In the genomic region with DNA sequence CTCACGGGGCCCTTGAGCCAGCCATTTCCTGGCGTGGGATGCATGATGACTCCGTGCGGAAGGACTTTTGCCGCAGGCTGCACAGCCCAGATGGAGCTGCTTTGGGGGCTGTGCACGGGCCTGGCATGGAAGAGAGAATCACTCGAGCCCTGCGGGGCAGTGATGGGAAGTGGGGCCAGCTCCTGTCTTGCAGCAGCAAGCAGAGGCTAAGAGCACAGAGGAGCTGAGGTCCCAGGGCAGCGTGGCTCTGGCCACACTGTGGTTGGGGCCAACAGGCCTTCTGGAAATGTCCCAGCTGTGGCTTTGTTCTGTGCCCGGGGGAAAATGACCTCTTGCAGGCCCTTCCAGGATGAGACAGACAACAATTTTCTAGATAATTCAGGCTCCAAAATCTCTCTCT, we compare ENCODE assay signal across 15 cellular contexts.
DNase-seq lines count a peak whose midpoint lies in the region; ATAC-seq and TF ChIP-seq lines count a peak whose summit lies in the region.
"Had no signal": no experiment of that assay in that cellular context is flagged by ENCODE, and none has a peak within 500 bp of the region (broad histone marks: within the 10 kb centered on the region; RNA-seq: fewer than 3 reads in every experiment).

No MANE protein-coding gene starts in this region.

- ATAC-seq in GM18502 (IDR thresholded peaks at IDR 0.05; ENCODE audit: poor library complexity, unreplicated experiment), result no peak
- ATAC-seq: T-helper 17 cell had no signal

- no peak for TF ChIP-seq EP300 in suprapubic skin (IDR thresholded peaks at IDR 0.05)

- peak; percentile 96 for DNase-seq in ELR (ENCODE audit: low read depth)
- DNase-seq in amniotic stem cell (lab: John Stamatoyannopoulos, UW), result peak; percentile 52
- peak; percentile 49 for DNase-seq in left ventricle myocardium inferior
- no peak for DNase-seq in suprapubic skin (ENCODE audit: low spot score in 2 of 2)
- DNase-seq in Ammon's horn (ENCODE audit: low spot score), result no peak
- DNase-seq in mesenteric fat pad (ENCODE audit: low spot score), result no peak
- DNase-seq: activated CD4-positive, CD25-positive, alpha-beta regulatory T cell; adrenal gland; CD8-positive, alpha-beta memory T cell; H7; kidney glomerular epithelial cell; NCI-H1436; T-helper 17 cell had no signal

- intact Hi-C loops in left ventricle myocardium inferior (cut with micrococcal nuclease), result no loop called here

- TF ChIP-seq POLR2A in suprapubic skin (IDR thresholded peaks at IDR 0.05), result no peak

- WGBS in suprapubic skin, result 54% methylated on average over 10 of the region's 10 CpGs

- no peak overlapping the region for H3K4me3 ChIP-seq in left ventricle myocardium inferior
- no peak overlapping the region for H3K4me3 ChIP-seq in suprapubic skin
- H3K4me3 ChIP-seq: adrenal gland had no signal

- peaks cover 32% of the 10 kb centered on the region for H3K9me3 ChIP-seq in left ventricle myocardium inferior (replicated peaks)
- H3K9me3 ChIP-seq in suprapubic skin, result peaks cover 16% of the 10 kb centered on the region

- no peak for TF ChIP-seq CTCF in left ventricle myocardium inferior (IDR thresholded peaks at IDR 0.05; ENCODE audit: borderline replicate concordance)
- no peak for TF ChIP-seq CTCF in suprapubic skin (IDR thresholded peaks at IDR 0.05)

- H3K4me1 ChIP-seq in left ventricle myocardium inferior, result peaks cover 14% of the 10 kb centered on the region
- H3K4me1 ChIP-seq in suprapubic skin, result no peaks in the 10 kb centered on the region
- H3K4me1 ChIP-seq: adrenal gland had no signal

- H3K27ac ChIP-seq in left ventricle myocardium inferior (replicated peaks) (peak overlapping the region; percentile 49), suprapubic skin (peak overlapping the region; percentile 4)
- H3K27ac ChIP-seq: adrenal gland, epithelial cell of prostate had no signal

- no peaks in the 10 kb centered on the region for H3K27me3 ChIP-seq in left ventricle myocardium inferior (ENCODE audit: low read depth)
- no peaks in the 10 kb centered on the region for H3K27me3 ChIP-seq in suprapubic skin
- H3K27me3 ChIP-seq: adrenal gland had no signal

- H3K36me3 ChIP-seq in left ventricle myocardium inferior (peaks cover 8% of the 10 kb centered on the region), suprapubic skin (no peaks in the 10 kb centered on the region)
- H3K36me3 ChIP-seq: adrenal gland had no signal

Comparison
In these comparisons a context has a peak if more than half of its experiments do, and no peak if none do; other contexts are left out.
1. DNase-seq: peak in ELR (single experiment), amniotic stem cell (single experiment) and left ventricle myocardium inferior (single experiment); none in suprapubic skin (0 of 2), Ammon's horn (single experiment) and mesenteric fat pad (single experiment).